Comparison of ENCODE assay signal across 8 cellular contexts in genomic region chr3:32818431-32819085, GRCh38. TPM values are rescaled to one million over a fixed set of nuclear protein-coding genes. Genes with fewer than 3 reads are reported as not detected.
DNase-seq lines count a peak whose midpoint lies in the region.

No MANE protein-coding gene starts in this region.

- H4K8ac ChIP-seq in mesendoderm (ENCODE audit: low read depth, low read length) = no peak overlapping the region

- peak; percentile 31 for DNase-seq in stimulated activated CD4-positive, alpha-beta T cell treated with anti-CD3 and anti-CD28 coated beads, Interleukin-15, amount 100 ng/mL, for 24 hours
- no peak for DNase-seq in stimulated activated CD4-positive, alpha-beta T cell treated with anti-CD3 and anti-CD28 coated beads, Interleukin-1b, Interleukin-23, amount 100 ng/mL, for 48 hours
- DNase-seq in activated naive CD8-positive, alpha-beta T cell treated with anti-CD3 and anti-CD28 coated beads for 36 hours = peak; percentile 18
- DNase-seq in mesendoderm (no peak), OCI-M1 (lab: John Stamatoyannopoulos, UW) (no peak), dedifferentiated amniotic fluid mesenchymal stem cell (ENCODE audit: extremely low spot score) (no peak), NCI-H1694 (lab: John Stamatoyannopoulos, UW) (no peak), activated gamma-delta T cell treated with Interleukin-2 at 50 U/mL for 16 hours (no peak)

- peak overlapping the region; percentile 32 for H3K4me2 ChIP-seq in mesendoderm (ENCODE audit: low read length)

- WGBS in mesendoderm (ENCODE audit: extremely low coverage, insufficient coverage, low lambda C conversion rate) = no CpG with 5 or more reads among the region's 88 CpGs

- H4K5ac ChIP-seq in mesendoderm (ENCODE audit: low read length) = no peak overlapping the region

- peaks cover 79% of the 10 kb centered on the region for H3K27me3 Mint-ChIP-seq in activated naive CD8-positive, alpha-beta T cell treated with anti-CD3 and anti-CD28 coated beads for 36 hours

- H3K4ac ChIP-seq in mesendoderm (ENCODE audit: low read depth, low read length) = peak overlapping the region; percentile 66

- no peaks in the 10 kb centered on the region for H3K36me3 ChIP-seq in mesendoderm (ENCODE audit: control insufficient read depth, insufficient read depth, low read length)

- H3K27ac ChIP-seq in mesendoderm (ENCODE audit: low read depth, low read length) = peak overlapping the region; percentile 100

- no peaks in the 10 kb centered on the region for H3K79me1 ChIP-seq in mesendoderm (ENCODE audit: low read length)

- H3K27ac Mint-ChIP-seq in activated naive CD8-positive, alpha-beta T cell treated with anti-CD3 and anti-CD28 coated beads for 36 hours = no peak overlapping the region

- H2BK15ac ChIP-seq in mesendoderm (replicated peaks; ENCODE audit: low read depth) = no peak overlapping the region

- H3K79me2 ChIP-seq in mesendoderm (ENCODE audit: control insufficient read depth, insufficient read depth, low read length) = peaks cover 78% of the 10 kb centered on the region

- no peaks in the 10 kb centered on the region for H3K36me3 Mint-ChIP-seq in activated naive CD8-positive, alpha-beta T cell treated with anti-CD3 and anti-CD28 coated beads for 36 hours

- H2BK5ac ChIP-seq in mesendoderm (ENCODE audit: low read length) = peak overlapping the region; percentile 79

- H3K4me1 Mint-ChIP-seq in activated naive CD8-positive, alpha-beta T cell treated with anti-CD3 and anti-CD28 coated beads for 36 hours = peaks cover 17% of the 10 kb centered on the region

- peak overlapping the region; percentile 98 for H3K4me3 ChIP-seq in mesendoderm (ENCODE audit: low read length)

- H3K18ac ChIP-seq in mesendoderm (ENCODE audit: low read length) = peak overlapping the region; percentile 99

- H2AK5ac ChIP-seq in mesendoderm (ENCODE audit: low read length) = no peak overlapping the region

- peak overlapping the region; percentile 100 for H3K9ac ChIP-seq in mesendoderm (ENCODE audit: low read length)

- peak overlapping the region; percentile 99 for H3K23ac ChIP-seq in mesendoderm (ENCODE audit: low read length)

- no peak overlapping the region for H2BK120ac ChIP-seq in mesendoderm (ENCODE audit: low read depth, low read length)

- no peaks in the 10 kb centered on the region for H3K27me3 ChIP-seq in mesendoderm (ENCODE audit: insufficient read depth, low read length, poor library complexity)

- peak overlapping the region; percentile 100 for H3K56ac ChIP-seq in mesendoderm (ENCODE audit: low read length)

- peak overlapping the region; percentile 29 for H3K4me3 Mint-ChIP-seq in activated naive CD8-positive, alpha-beta T cell treated with anti-CD3 and anti-CD28 coated beads for 36 hours

- peaks cover 24% of the 10 kb centered on the region for H3K4me1 ChIP-seq in mesendoderm (ENCODE audit: control insufficient read depth, low read depth, low read length)

- H3K9me3 Mint-ChIP-seq in activated naive CD8-positive, alpha-beta T cell treated with anti-CD3 and anti-CD28 coated beads for 36 hours = no peaks in the 10 kb centered on the region

RNA-seq across cellular contexts. Expression of gene TRIM71, which starts 0.8 kb away (rescaled TPM):
- total RNA-seq in activated naive CD8-positive, alpha-beta T cell treated with anti-CD3 and anti-CD28 coated beads for 36 hours = under 1 TPM; 0.10 to 0.14 TPM
- polyA plus RNA-seq in mesendoderm (2013, experiment 1 of 2) = 53.0 TPM
- 51.3 TPM for polyA plus RNA-seq in mesendoderm (2013, experiment 2 of 2)

Comparison
In these comparisons a context has a peak if more than half of its experiments do, and no peak if none do; other contexts are left out.
1. DNase-seq: peak in stimulated activated CD4-positive, alpha-beta T cell treated with anti-CD3 and anti-CD28 coated beads, Interleukin-15, amount 100 ng/mL, for 24 hours (single experiment) and activated naive CD8-positive, alpha-beta T cell treated with anti-CD3 and anti-CD28 coated beads for 36 hours (single experiment); none in stimulated activated CD4-positive, alpha-beta T cell treated with anti-CD3 and anti-CD28 coated beads, Interleukin-1b, Interleukin-23, amount 100 ng/mL, for 48 hours (single experiment), mesendoderm (single experiment), OCI-M1 (single experiment), dedifferentiated amniotic fluid mesenchymal stem cell (single experiment), NCI-H1694 (single experiment) and activated gamma-delta T cell treated with Interleukin-2 at 50 U/mL for 16 hours (single experiment).